20 cellular contexts compared by ENCODE assay signal in genomic region chr11:113546757-113547507, GRCh38.
DNase-seq lines count a peak whose midpoint lies in the region; FAIRE-seq and TF ChIP-seq lines count a peak whose summit lies in the region.
"Had no signal": no experiment of that assay in that cellular context is flagged by ENCODE, and none has a peak within 500 bp of the region (broad histone marks: within the 10 kb centered on the region; RNA-seq: fewer than 3 reads in every experiment).

No MANE protein-coding gene starts in this region.

- H3K4me2 ChIP-seq in smooth muscle cell, result peak overlapping the region; percentile 11

- FAIRE-seq in H54 (lab: Jason Lieb, UNC), result peak; percentile 86
- no peak for FAIRE-seq in GM12892 (lab: Jason Lieb, UNC)
- FAIRE-seq: endometrium, small intestine had no signal

- H3K4me3 ChIP-seq in SJSA1 (no peak overlapping the region), fibroblast of mammary gland (ENCODE audit: control insufficient read depth, low read depth, low read length) (no peak overlapping the region), smooth muscle cell (no peak overlapping the region), coronary artery (no peak overlapping the region)
- H3K4me3 ChIP-seq: heart right ventricle, mucosa of descending colon, upper lobe of right lung had no signal

- H3K79me2 ChIP-seq in smooth muscle cell (ENCODE audit: low read depth), result no peaks in the 10 kb centered on the region

- H3K4me1 ChIP-seq in SJSA1 (replicated peaks), result peaks cover 26% of the 10 kb centered on the region
- H3K4me1 ChIP-seq in smooth muscle cell (ENCODE audit: low read depth), result no peaks in the 10 kb centered on the region
- H3K4me1 ChIP-seq: heart right ventricle, upper lobe of right lung had no signal

- DNase-seq in H54 (ENCODE audit: insufficient read length, low spot score), result no peak
- peak; percentile 89 for DNase-seq in SJSA1 (ENCODE audit: low read depth in 1 of 2, low spot score in 2 of 2)
- peak; percentile 18 for DNase-seq in fibroblast of mammary gland (ENCODE audit: low read depth)
- DNase-seq in smooth muscle cell (lab: John Stamatoyannopoulos, UW; ENCODE audit: unreplicated experiment), result no peak
- no peak for DNase-seq in activated naive CD4-positive, alpha-beta T cell treated with anti-CD3 and anti-CD28 coated beads, Interleukin-2, amount 50 U/mL, for 16 hours
- no peak for DNase-seq in coronary artery (ENCODE audit: low spot score)
- no peak for DNase-seq in GM12892 (ENCODE audit: insufficient read length)
- DNase-seq: activated naive CD4-positive, alpha-beta T cell treated with anti-CD3 and anti-CD28 coated beads, Interleukin-2, amount 10 ng/mL, durations not matched to agents 7 days and 5 days; central memory CD4-positive, alpha-beta T cell; DND-41; heart right ventricle; HFFc6; mucosa of descending colon; NCI-H2081; NCI-H748 treated with DMSO at 0.1 percent for 48 hours; small intestine; stimulated activated naive CD4-positive, alpha-beta T cell; T-helper 1 cell; upper lobe of right lung had no signal

- H2AFZ ChIP-seq in smooth muscle cell (ENCODE audit: low read depth), result no peak overlapping the region

- 53% methylated on average over 5 of the region's 5 CpGs for WGBS in smooth muscle cell (ENCODE audit: low lambda C conversion rate)

- H3K27me3 ChIP-seq in SJSA1 (replicated peaks) (no peaks in the 10 kb centered on the region), smooth muscle cell (ENCODE audit: low read depth) (no peaks in the 10 kb centered on the region)

- TF ChIP-seq POLR2A in H54 (IDR thresholded peaks at IDR 0.05; ENCODE audit: low read depth, low read length) (no peak), GM12892 (IDR thresholded peaks at IDR 0.05; ENCODE audit: low read depth, low read length) (no peak)

- H3K9me3 ChIP-seq in SJSA1 (replicated peaks) (no peaks in the 10 kb centered on the region), smooth muscle cell (replicated peaks; ENCODE audit: low read depth) (no peaks in the 10 kb centered on the region)
- H3K9me3 ChIP-seq: heart right ventricle, mucosa of descending colon, upper lobe of right lung had no signal

- no peaks in the 10 kb centered on the region for H4K20me1 ChIP-seq in smooth muscle cell (ENCODE audit: low read depth)

- H3K27ac ChIP-seq in SJSA1 (peak overlapping the region; percentile 41), smooth muscle cell (ENCODE audit: low read depth) (peak overlapping the region; percentile 34), coronary artery (no peak overlapping the region)
- H3K27ac ChIP-seq: heart right ventricle, upper lobe of right lung had no signal

- no peak overlapping the region for H3K9ac ChIP-seq in smooth muscle cell (ENCODE audit: low read depth)

- H3K36me3 ChIP-seq in SJSA1 (no peaks in the 10 kb centered on the region), smooth muscle cell (ENCODE audit: low read depth) (no peaks in the 10 kb centered on the region)
- H3K36me3 ChIP-seq: heart right ventricle, upper lobe of right lung had no signal

- no peaks in the 10 kb centered on the region for H3F3A ChIP-seq in smooth muscle cell (ENCODE audit: low read depth)

- TF ChIP-seq CTCF in fibroblast of mammary gland (conservative IDR thresholded peaks at IDR 0.05; ENCODE audit: control insufficient read depth, insufficient read depth, low read depth, low read length) (no peak), smooth muscle cell (IDR thresholded peaks at IDR 0.05; ENCODE audit: borderline replicate concordance, insufficient read depth, poor library complexity, severe bottlenecking) (no peak), coronary artery (IDR thresholded peaks at IDR 0.05) (no peak)

Comparison
In these comparisons a context has a peak if more than half of its experiments do, and no peak if none do; other contexts are left out.
1. DNase-seq: peak in SJSA1 (2 of 2) and fibroblast of mammary gland (single experiment); none in H54 (single experiment), smooth muscle cell (single experiment), activated naive CD4-positive, alpha-beta T cell treated with anti-CD3 and anti-CD28 coated beads, Interleukin-2, amount 50 U/mL, for 16 hours (single experiment), coronary artery (single experiment) and GM12892 (single experiment).
2. H3K27ac ChIP-seq: peak in SJSA1 (single experiment) and smooth muscle cell (single experiment); none in coronary artery (0 of 2).